In genomic region chr10:60627778-60628773, GRCh38 we compare ENCODE assay signal across 19 cellular contexts.
DNase-seq lines count a peak whose midpoint lies in the region; ATAC-seq, FAIRE-seq and TF ChIP-seq lines count a peak whose summit lies in the region.
"Had no signal": no experiment of that assay in that cellular context is flagged by ENCODE, and none has a peak within 500 bp of the region (broad histone marks: within the 10 kb centered on the region; RNA-seq: fewer than 3 reads in every experiment).

No MANE protein-coding gene starts in this region.

- H3K4me2 ChIP-seq in A549 (no peak overlapping the region), neural cell (ENCODE audit: low read length) (peak overlapping the region; percentile 87)

- FAIRE-seq in A549 (lab: Jason Lieb, UNC): no peak
- FAIRE-seq: GM12891, GM18507 had no signal

- POLR2A ChIA-PET in A549 (lab: Yijun Ruan, JAX): no interaction called here

- no peaks in the 10 kb centered on the region for H4K20me1 ChIP-seq in neural cell (ENCODE audit: insufficient read depth)

- TF ChIP-seq RAD21 in A549 (conservative IDR thresholded peaks at IDR 0.05 in 1 of 2, IDR thresholded peaks at IDR 0.05 in 1 of 2): no peak
- no peak for TF ChIP-seq RAD21 in neural cell (conservative IDR thresholded peaks at IDR 0.05)

- ATAC-seq in A549 (no peak), left colon (peak; percentile 95), HG02610 (IDR thresholded peaks at IDR 0.05; ENCODE audit: unreplicated experiment) (no peak), GM19023 (IDR thresholded peaks at IDR 0.05; ENCODE audit: unreplicated experiment) (no peak), GM21528 (IDR thresholded peaks at IDR 0.05; ENCODE audit: low FRiP score, unreplicated experiment) (no peak)

- no peak overlapping the region for H2AFZ ChIP-seq in neural cell (ENCODE audit: low read depth, low read length)

- H3K79me2 ChIP-seq in neural cell (replicated peaks; ENCODE audit: insufficient read depth, low read length): no peaks in the 10 kb centered on the region

- DNase-seq in A549 (ENCODE audit: low read depth in 1 of 2, low spot score in 1 of 2): no peak
- peak; percentile 12 for DNase-seq in LHCN-M2 (ENCODE audit: low read depth)
- no peak for DNase-seq in left colon
- no peak for DNase-seq in midbrain (lab: John Stamatoyannopoulos, UW)
- DNase-seq: DMS 273 treated with DMSO at 0.1 percent for 48 hours, GDM1, HFFc6, IMR-90, MV-4-11, NCI-H1417, NCI-H187 treated with DMSO at 0.1 percent for 48 hours, NCI-H510A had no signal

- CTCF ChIA-PET in A549 (lab: Yijun Ruan, JAX): interaction anchor here (0.6 to 2.4 kb wide), 5 partner anchors 9 to 1242 kb away, joined by 3 to 7 read pairs (median 3); no protein-coding TSS in a partner anchor

- H3K9me2 ChIP-seq in neural cell (ENCODE audit: insufficient read depth, low read length): no peaks in the 10 kb centered on the region

- no peaks in the 10 kb centered on the region for H3K27me3 ChIP-seq in neural cell (ENCODE audit: insufficient read depth, low read depth, low read length)

- TF ChIP-seq EP300 in A549 (IDR thresholded peaks at IDR 0.05) (no peak), neural cell (conservative IDR thresholded peaks at IDR 0.05; ENCODE audit: poor library complexity, severe bottlenecking) (no peak)

- H3K4me3 ChIP-seq in A549 (no peak overlapping the region), neural cell (ENCODE audit: low read length) (peak overlapping the region; percentile 47)

- intact Hi-C loops in left colon (cut with DNase I, micrococcal nuclease): no loop called here

- H3K36me3 ChIP-seq in neural cell (ENCODE audit: insufficient read depth, low read length): no peaks in the 10 kb centered on the region

- peaks cover 5% of the 10 kb centered on the region for H3F3A ChIP-seq in neural cell (ENCODE audit: insufficient read depth, low read length, poor library complexity, severe bottlenecking)

- peak overlapping the region; percentile 60 for H3K9ac ChIP-seq in neural cell (ENCODE audit: low read length)

- no peak overlapping the region for H3K27ac ChIP-seq in A549
- H3K27ac ChIP-seq in neural cell (ENCODE audit: low read length): peak overlapping the region; percentile 99
- H3K27ac ChIP-seq: C4-2B had no signal

- TF ChIP-seq CTCF in A549 (IDR thresholded peaks at IDR 0.05) (no peak), neural cell (IDR thresholded peaks at IDR 0.05; ENCODE audit: poor library complexity, severe bottlenecking) (no peak)

- TF ChIP-seq POLR2A in A549 (IDR thresholded peaks at IDR 0.05; ENCODE audit: low read length): no peak

- H3K9me3 ChIP-seq in A549 (no peaks in the 10 kb centered on the region), neural cell (ENCODE audit: low read length) (no peaks in the 10 kb centered on the region)

- 59% methylated on average over 7 of the region's 7 CpGs for WGBS in A549 (ENCODE audit: missing lambda C conversion rate)

- no peaks in the 10 kb centered on the region for H3K4me1 ChIP-seq in A549

TF ChIP-seq in A549, 52 proteins besides CTCF, POLR2A, EP300 and RAD21:
- TF ChIP-seq REST (IDR thresholded peaks at IDR 0.05) (peak; percentile 33; the same call in 1 of the 2 replicates), BCL3 (IDR thresholded peaks at IDR 0.05) (no peak)
TF ChIP-seq in A549: peak in this region for 1.

TF ChIP-seq in neural cell, 6 proteins besides CTCF, POLR2A, EP300 and RAD21:
- TF ChIP-seq EZH2 (IDR thresholded peaks at IDR 0.05; ENCODE audit: borderline replicate concordance, insufficient read depth, low read length, poor library complexity, severe bottlenecking) (no peak), POLR2AphosphoS5 (IDR thresholded peaks at IDR 0.05) (peak; percentile 28), REST (IDR thresholded peaks at IDR 0.05; ENCODE audit: borderline replicate concordance) (no peak), MXI1 (conservative IDR thresholded peaks at IDR 0.05; ENCODE audit: poor library complexity, severe bottlenecking) (no peak), SMC3 (conservative IDR thresholded peaks at IDR 0.05; ENCODE audit: poor library complexity) (no peak), TAF1 (IDR thresholded peaks at IDR 0.05; ENCODE audit: low read depth) (no peak)
